Comparison of ENCODE assay signal across 8 cellular contexts in genomic region chr11:65856689-65857499, GRCh38. TPM values are rescaled to one million over a fixed set of nuclear protein-coding genes. Genes with fewer than 3 reads are reported as not detected.
DNase-seq lines count a peak whose midpoint lies in the region; ATAC-seq, FAIRE-seq and TF ChIP-seq lines count a peak whose summit lies in the region.

No MANE protein-coding gene starts in this region.

- DNase-seq in A673 (ENCODE audit: low spot score), result peak; percentile 90
- DNase-seq in GM18507 (ENCODE audit: extremely low spot score, insufficient read length, low read depth), result no peak
- peak; percentile 71 for DNase-seq in RPMI7951 (ENCODE audit: low read depth)
- peak; percentile 73 for DNase-seq in activated gamma-delta T cell (lab: John Stamatoyannopoulos, UW)
- peak in 1 of 2 donors; percentile 57 for DNase-seq in foreskin keratinocyte
- DNase-seq in neural progenitor cell (ENCODE audit: low spot score), result peak; percentile 82
- peak; percentile 84 for DNase-seq in stomach

- peak overlapping the region; percentile 95 for H3K4me3 ChIP-seq in A673 (ENCODE audit: low read depth, low read length, poor library complexity, severe bottlenecking)
- peak overlapping the region; percentile 87 for H3K4me3 ChIP-seq in neural progenitor cell
- H3K4me3 ChIP-seq in stomach, result peak overlapping the region; percentile 94 to 99 (median 99)

- peaks cover 82% of the 10 kb centered on the region for H3F3A ChIP-seq in neural progenitor cell (ENCODE audit: low read depth)

- H3K9me3 Mint-ChIP-seq in neural progenitor cell, result peaks cover 10% of the 10 kb centered on the region

- H3K4me1 ChIP-seq in A673 (ENCODE audit: insufficient read depth, low read length, poor library complexity, severe bottlenecking) (peaks cover 21% of the 10 kb centered on the region), foreskin keratinocyte (no peaks in the 10 kb centered on the region), neural progenitor cell (peaks cover 10% of the 10 kb centered on the region), stomach (peaks cover 30 to 78% (median 73%) of the 10 kb centered on the region in 4 donors)

- H3K4me3 Mint-ChIP-seq in neural progenitor cell, result peak overlapping the region; percentile 93

- no peaks in the 10 kb centered on the region for H3K9me3 ChIP-seq in A673 (ENCODE audit: low read depth, low read length, poor library complexity, severe bottlenecking)
- no peaks in the 10 kb centered on the region for H3K9me3 ChIP-seq in neural progenitor cell (ENCODE audit: low read depth)
- H3K9me3 ChIP-seq in stomach, result no peaks in the 10 kb centered on the region

- H3K4me1 Mint-ChIP-seq in neural progenitor cell, result peaks cover 33% of the 10 kb centered on the region

- H4K20me1 ChIP-seq in neural progenitor cell (ENCODE audit: low read depth), result peaks cover 48% of the 10 kb centered on the region

- intact Hi-C loops in A673 (cut with micrococcal nuclease; ENCODE audit: unreplicated experiment), result loop anchor here (5.0 kb wide), 1 partner anchor 1080 kb away; the partner anchor contains the start of gene SF1
- intact Hi-C loops in stomach (cut with DNase I; ENCODE audit: low total_unique reads), result no loop called here

- TF ChIP-seq POLR2A in stomach (IDR thresholded peaks at IDR 0.05), result peak in 1 of 4 donors; percentile 7

- H3K9ac ChIP-seq in neural progenitor cell, result peak overlapping the region; percentile 74

- FAIRE-seq in GM18507 (lab: Jason Lieb, UNC), result peak; percentile 68

- H3K36me3 ChIP-seq in A673 (ENCODE audit: insufficient read depth, low read length, poor library complexity, severe bottlenecking) (peaks cover 49% of the 10 kb centered on the region), neural progenitor cell (peaks cover 7% of the 10 kb centered on the region), stomach (peaks cover 40 to 51% (median 47%) of the 10 kb centered on the region in 4 donors)

- peak; percentile 29 for ATAC-seq in HG03439 (IDR thresholded peaks at IDR 0.05; ENCODE audit: unreplicated experiment)
- no peak for ATAC-seq in foreskin keratinocyte

- H3K27me3 Mint-ChIP-seq in neural progenitor cell (ENCODE audit: insufficient read depth, low read depth), result peaks cover 24% of the 10 kb centered on the region

- H3K27me3 ChIP-seq in A673 (replicated peaks; ENCODE audit: insufficient read depth, low read depth, low read length, poor library complexity) (no peaks in the 10 kb centered on the region), foreskin keratinocyte (no peaks in the 10 kb centered on the region), neural progenitor cell (no peaks in the 10 kb centered on the region), stomach (no peaks in the 10 kb centered on the region)

- no peak for TF ChIP-seq EP300 in stomach (IDR thresholded peaks at IDR 0.05)

- TF ChIP-seq CTCF in A673 (conservative IDR thresholded peaks at IDR 0.05; ENCODE audit: low read depth, low read length), result no peak
- TF ChIP-seq CTCF in foreskin keratinocyte (conservative IDR thresholded peaks at IDR 0.05), result no peak
- no peak for TF ChIP-seq CTCF in neural progenitor cell (IDR thresholded peaks at IDR 0.05)
- TF ChIP-seq CTCF in stomach (IDR thresholded peaks at IDR 0.05), result no peak

- 1 to 6% (median 1%) methylated on average over 16 to 57 of the region's 57 CpGs for WGBS in stomach, 5 donors

- H3K79me2 ChIP-seq in neural progenitor cell (ENCODE audit: low read depth), result peaks cover 55% of the 10 kb centered on the region

- CTCF ChIA-PET in A673 (lab: Charles Lee), result interaction anchor here (0.6 to 1.0 kb wide), 2 partner anchors 76 to 146 kb away, joined by 3 to 4 read pairs; partner anchors contain the start of gene AP5B1

- H3K36me3 Mint-ChIP-seq in neural progenitor cell, result peaks cover 39% of the 10 kb centered on the region

- POLR2A ChIA-PET in A673 (lab: Charles Lee; ENCODE audit: low non-redundant PET), result no interaction called here

- peak overlapping the region; percentile 88 for H3K27ac Mint-ChIP-seq in neural progenitor cell

- no TSS peak for BruUV-seq in A673 (replicated peaks; lab: Mats Ljungman, UMichigan)

- H3K27ac ChIP-seq in A673 (ENCODE audit: low read depth, low read length, poor library complexity, severe bottlenecking), result peak overlapping the region; percentile 99
- H3K27ac ChIP-seq in foreskin keratinocyte, result peak overlapping the region; percentile 52
- peak overlapping the region; percentile 92 for H3K27ac ChIP-seq in neural progenitor cell
- H3K27ac ChIP-seq in stomach, result peak overlapping the region; percentile 92 to 98 (median 97)

- no peak overlapping the region for H2AFZ ChIP-seq in neural progenitor cell (replicated peaks)

- peak overlapping the region; percentile 92 for H3K4me2 ChIP-seq in neural progenitor cell

RNA-seq across cellular contexts. Expression of gene CFL1, which starts 1.1 kb away (rescaled TPM):
- total RNA-seq in A673 (2021) (1,449 and 1,649 TPM in 2 replicates), foreskin keratinocyte (1,336 TPM in 2 replicates), neural progenitor cell (ENCODE audit: low replicate concordance) (704 and 971 TPM in 2 replicates), stomach (1,000 to 10,000 TPM in 1 of 5 donors, 100 to 1,000 TPM in 4; 389 to 1,430 (median 677) TPM)
- 2,043 and 2,212 TPM in 2 replicates for total RNA-seq in RPMI7951 (2014; rRNA removed; shearing (Covaris generic))
- polyA plus RNA-seq in foreskin keratinocyte (2,195 and 2,324 TPM in 2 replicates), stomach (100 to 1,000 TPM; 534 to 874 (median 658) TPM)

RNA-seq across cellular contexts. Expression of gene MUS81, which starts 3.3 kb away (rescaled TPM):
- total RNA-seq in A673 (2021) (64.6 and 77.4 TPM in 2 replicates), foreskin keratinocyte (51.0 and 59.8 TPM in 2 replicates), neural progenitor cell (ENCODE audit: low replicate concordance) (36.8 and 42.4 TPM in 2 replicates), stomach (100 to 1,000 TPM in 2 of 5 donors, 10 to 100 TPM in 3; 26.4 to 162 (median 81.1) TPM)
- total RNA-seq in RPMI7951 (2014; rRNA removed; shearing (Covaris generic)), result 38.9 and 40.6 TPM in 2 replicates
- polyA plus RNA-seq in foreskin keratinocyte (44.5 and 50.1 TPM in 2 replicates), stomach (10 to 100 TPM; 32.7 to 64.6 (median 32.9) TPM)

RNA-seq across cellular contexts. Expression of gene EFEMP2, which starts 15.7 kb away (rescaled TPM):
- total RNA-seq in A673 (2021) (31.2 and 37.6 TPM in 2 replicates), foreskin keratinocyte (12.3 and 16.4 TPM in 2 replicates), neural progenitor cell (ENCODE audit: low replicate concordance) (9.2 and 25.1 TPM in 2 replicates), stomach (10 to 100 TPM; 21.0 to 34.4 (median 23.3) TPM)
- 5.4 and 8.4 TPM in 2 replicates for total RNA-seq in RPMI7951 (2014; rRNA removed; shearing (Covaris generic))
- polyA plus RNA-seq in foreskin keratinocyte (15.8 and 19.4 TPM in 2 replicates), stomach (10 to 100 TPM; 31.8 to 37.9 (median 36.0) TPM)

RNA-seq across cellular contexts. Expression of gene CTSW, which starts 22.7 kb away (rescaled TPM):
- not detected in 2 replicates for total RNA-seq in A673 (2021)
- total RNA-seq in RPMI7951 (2014; rRNA removed; shearing (Covaris generic)), result 5.4 and 8.9 TPM in 2 replicates
- total RNA-seq in foreskin keratinocyte, result not detected in 2 replicates
- not detected in 2 replicates for polyA plus RNA-seq in foreskin keratinocyte
- total RNA-seq in neural progenitor cell (ENCODE audit: low replicate concordance), result not detected in 2 replicates
- total RNA-seq in stomach, result 1 to 10 TPM in 2 of 5 donors, under 1 TPM in 1, not detected in 2; 0.58 to 2.2 (median 1.1) TPM
- polyA plus RNA-seq in stomach, result 1 to 10 TPM in 2 of 3 donors, under 1 TPM in 1; 0.43 to 2.7 (median 1.6) TPM

RNA-seq across cellular contexts. Expression of gene SNX32, which starts 23.1 kb away (rescaled TPM):
- total RNA-seq in A673 (2021) (2.0 and 2.1 TPM in 2 replicates), foreskin keratinocyte (0.07 and 0.11 TPM in 2 replicates), neural progenitor cell (ENCODE audit: low replicate concordance) (1.4 and 3.0 TPM in 2 replicates), stomach (1 to 10 TPM in 2 of 5 donors, under 1 TPM in 1, not detected in 2; 0.29 to 1.4 (median 1.3) TPM)
- 0.20 TPM in 1 of 2 replicates, not detected in the other for total RNA-seq in RPMI7951 (2014; rRNA removed; shearing (Covaris generic))
- polyA plus RNA-seq in foreskin keratinocyte (0.11 and 0.22 TPM in 2 replicates), stomach (under 1 TPM; 0.25 to 0.90 (median 0.61) TPM)
